Comparison of ENCODE assay signal across 1 cellular context in genomic region chr16:3837851-3838564, GRCh38.
TF ChIP-seq lines count a peak whose summit lies in the region.

No MANE protein-coding gene starts in this region.

TF ChIP-seq in HEK293, 187 proteins besides CTCF, POLR2A, EP300 and RAD21 (continued from another document):
- TF ChIP-seq PRDM10 (tag by site-specific recombination; IDR thresholded peaks at IDR 0.05) (peak; percentile 56; the same call in 1 of the 2 replicates), ZNF18 (tag by site-specific recombination; IDR thresholded peaks at IDR 0.05) (no peak), ZNF777 (tag by site-specific recombination; IDR thresholded peaks at IDR 0.05; ENCODE audit: borderline replicate concordance) (no peak), ZNF843 (tag by site-specific recombination; IDR thresholded peaks at IDR 0.05) (no peak), ZNF768 (tag by site-specific recombination; IDR thresholded peaks at IDR 0.05) (no peak), KLF17 (tag by site-specific recombination; IDR thresholded peaks at IDR 0.05) (no peak), YY2 (tag by site-specific recombination; IDR thresholded peaks at IDR 0.05) (no peak), ZBTB1 (tag by site-specific recombination; IDR thresholded peaks at IDR 0.05) (no peak), WT1 (tag by site-specific recombination; IDR thresholded peaks at IDR 0.05) (no peak), BCL6B (tag by site-specific recombination; IDR thresholded peaks at IDR 0.05) (no peak), SCRT1 (tag by site-specific recombination; IDR thresholded peaks at IDR 0.05; ENCODE audit: borderline replicate concordance) (peak; percentile 89), HOXC10 (CRISPR knock-in tag; IDR thresholded peaks at IDR 0.05) (no peak), OSR2 (tag by site-specific recombination; IDR thresholded peaks at IDR 0.05) (no peak), SP7 (tag by site-specific recombination; IDR thresholded peaks at IDR 0.05) (no peak), ZNF362 (tag by site-specific recombination; IDR thresholded peaks at IDR 0.05) (no peak), ZBTB7A (tag by site-specific recombination; IDR thresholded peaks at IDR 0.05; ENCODE audit: low read depth) (no peak)
- TF ChIP-seq, protein P1, sequence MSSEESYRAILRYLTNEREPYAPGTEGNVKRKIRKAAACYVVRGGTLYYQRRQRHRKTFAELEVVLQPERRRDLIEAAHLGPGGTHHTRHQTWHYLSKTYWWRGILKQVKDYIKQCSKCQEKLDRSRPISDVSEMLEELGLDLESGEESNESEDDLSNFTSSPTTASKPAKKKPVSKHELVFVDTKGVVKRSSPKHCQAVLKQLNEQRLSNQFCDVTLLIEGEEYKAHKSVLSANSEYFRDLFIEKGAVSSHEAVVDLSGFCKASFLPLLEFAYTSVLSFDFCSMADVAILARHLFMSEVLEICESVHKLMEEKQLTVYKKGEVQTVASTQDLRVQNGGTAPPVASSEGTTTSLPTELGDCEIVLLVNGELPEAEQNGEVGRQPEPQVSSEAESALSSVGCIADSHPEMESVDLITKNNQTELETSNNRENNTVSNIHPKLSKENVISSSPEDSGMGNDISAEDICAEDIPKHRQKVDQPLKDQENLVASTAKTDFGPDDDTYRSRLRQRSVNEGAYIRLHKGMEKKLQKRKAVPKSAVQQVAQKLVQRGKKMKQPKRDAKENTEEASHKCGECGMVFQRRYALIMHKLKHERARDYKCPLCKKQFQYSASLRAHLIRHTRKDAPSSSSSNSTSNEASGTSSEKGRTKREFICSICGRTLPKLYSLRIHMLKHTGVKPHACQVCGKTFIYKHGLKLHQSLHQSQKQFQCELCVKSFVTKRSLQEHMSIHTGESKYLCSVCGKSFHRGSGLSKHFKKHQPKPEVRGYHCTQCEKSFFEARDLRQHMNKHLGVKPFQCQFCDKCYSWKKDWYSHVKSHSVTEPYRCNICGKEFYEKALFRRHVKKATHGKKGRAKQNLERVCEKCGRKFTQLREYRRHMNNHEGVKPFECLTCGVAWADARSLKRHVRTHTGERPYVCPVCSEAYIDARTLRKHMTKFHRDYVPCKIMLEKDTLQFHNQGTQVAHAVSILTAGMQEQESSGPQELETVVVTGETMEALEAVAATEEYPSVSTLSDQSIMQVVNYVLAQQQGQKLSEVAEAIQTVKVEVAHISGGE (tag by site-specific recombination; conservative IDR thresholded peaks at IDR 0.05; ENCODE audit: low read depth) = no peak
